ENCODE assay signal across 8 cellular contexts in the genomic region with DNA sequence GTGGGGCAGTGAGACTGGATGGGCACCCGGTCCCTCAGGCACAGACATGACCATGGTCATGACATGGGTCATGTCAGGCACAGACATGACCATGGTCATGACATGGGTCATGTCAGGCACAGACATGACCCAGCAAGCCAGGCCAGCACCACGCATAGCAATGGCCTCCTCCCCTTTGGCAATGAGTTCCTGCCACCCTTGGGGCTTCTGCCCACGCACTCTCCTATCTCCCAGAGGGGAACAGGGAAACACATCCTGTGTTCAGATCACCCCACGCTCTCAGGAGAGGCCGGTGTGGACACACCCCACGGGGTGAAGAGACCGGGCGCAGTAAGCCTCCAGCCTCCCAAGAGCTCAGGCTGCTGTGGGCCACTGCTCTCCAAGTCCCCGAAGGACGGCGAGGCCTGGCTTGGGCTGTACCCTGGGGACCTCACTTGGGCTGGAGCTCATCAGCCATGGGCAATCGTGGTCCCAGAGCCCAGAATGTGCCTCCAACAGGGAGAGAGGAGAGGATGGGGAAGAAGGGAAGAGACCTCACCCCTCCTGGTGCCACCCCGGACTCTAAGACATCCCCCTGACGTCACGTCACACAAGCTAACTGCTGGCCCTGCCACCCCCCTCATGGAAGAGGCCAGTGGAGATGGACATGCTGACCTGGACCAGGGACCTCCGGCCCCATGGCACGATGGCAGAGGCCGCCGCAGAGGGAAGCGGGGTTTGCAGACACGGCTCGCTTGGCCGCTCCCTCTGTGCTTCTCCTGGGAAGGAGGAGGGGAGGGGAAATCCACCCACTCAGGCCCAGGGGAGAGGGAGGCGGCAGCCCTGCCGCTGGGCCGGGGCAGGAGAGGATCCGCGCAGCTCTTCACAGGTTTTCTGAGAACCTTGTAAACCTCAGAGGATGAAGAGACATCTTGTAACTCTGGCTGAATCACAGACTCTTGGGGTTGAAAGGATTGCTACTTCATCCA.
DNase-seq lines count a peak whose midpoint lies in the region; ATAC-seq, FAIRE-seq and TF ChIP-seq lines count a peak whose summit lies in the region.

No MANE protein-coding gene starts in this region.

- H3K27ac ChIP-seq in right lobe of liver (peak overlapping the region in 1 of 3 donors; percentile 38), HepG2 (ENCODE audit: extremely low read length, insufficient read depth, low read length) (no peak overlapping the region)

- in situ Hi-C loops in HepG2 (cut with HindIII; ENCODE audit: extremely low pct_ligation_motif_present, low pct_unique_long_range_greater_than_20kb) = no loop called here

- no peaks in the 10 kb centered on the region for H3K27me3 ChIP-seq in right lobe of liver
- H3K27me3 ChIP-seq in HepG2 (ENCODE audit: control insufficient read depth in 1 of 2, insufficient read depth in 2 of 2, low read length in 2 of 2) = no peaks in the 10 kb centered on the region
- H3K27me3 ChIP-seq in mononuclear cell (ENCODE audit: insufficient read depth, low read length) = no peaks in the 10 kb centered on the region

- peak overlapping the region in 1 of 3 donors; percentile 21 for H3K4me3 ChIP-seq in right lobe of liver
- no peak overlapping the region for H3K4me3 ChIP-seq in HepG2 (replicated peaks in 1 of 3; ENCODE audit: insufficient read depth in 1 of 3, low read depth in 2 of 3, low read length in 3 of 3)
- peak overlapping the region; percentile 58 for H3K4me3 ChIP-seq in mononuclear cell (ENCODE audit: low read length)

- H3K4me1 ChIP-seq in right lobe of liver (no peaks in the 10 kb centered on the region), HepG2 (ENCODE audit: insufficient read depth, low read length) (no peaks in the 10 kb centered on the region), mononuclear cell (ENCODE audit: insufficient read depth, low read length) (peaks cover 68% of the 10 kb centered on the region)

- H3K9ac ChIP-seq in HepG2 (ENCODE audit: insufficient read depth, low read depth, low read length) = no peak overlapping the region

- no TSS peak for BruUV-seq in HepG2 (replicated peaks; lab: Mats Ljungman, UMichigan)

- FAIRE-seq in HepG2 (lab: Jason Lieb, UNC) = no peak

- no peak for TF ChIP-seq EP300 in HepG2 (IDR thresholded peaks at IDR 0.05; ENCODE audit: low read depth in 2 of 2, low read length in 2 of 2)
- no peak for TF ChIP-seq EP300 in HepG2 (CRISPR knock-in tag; IDR thresholded peaks at IDR 0.05; ENCODE audit: borderline replicate concordance)

- intact Hi-C loops in right lobe of liver (cut with DNase I) = no loop called here
- intact Hi-C loops in HepG2 (cut with micrococcal nuclease; ENCODE audit: unreplicated experiment) = no loop called here

- no peak overlapping the region for H2AFZ ChIP-seq in HepG2 (ENCODE audit: low read length)

- no peaks in the 10 kb centered on the region for H3K9me3 ChIP-seq in right lobe of liver
- H3K9me3 ChIP-seq in HepG2 (ENCODE audit: low read length) = no peaks in the 10 kb centered on the region
- H3K9me3 ChIP-seq in mononuclear cell (ENCODE audit: low read depth, low read length) = no peaks in the 10 kb centered on the region

- TF ChIP-seq CTCF in right lobe of liver (IDR thresholded peaks at IDR 0.05) (no peak), HepG2 (CRISPR knock-in tag; IDR thresholded peaks at IDR 0.05) (no peak)

- POLR2A ChIA-PET in HepG2 (lab: Yijun Ruan, JAX) = no interaction called here

- H3K36me3 ChIP-seq in right lobe of liver = no peaks in the 10 kb centered on the region
- H3K36me3 ChIP-seq in HepG2 (replicated peaks in 1 of 2; ENCODE audit: control insufficient read depth in 1 of 2, insufficient read depth in 2 of 2, low read length in 2 of 2) = peaks cover 0 to 1% of the 10 kb centered on the region in 2 experiments; a peak in 3 of 5 replicates

- no peaks in the 10 kb centered on the region for H3K79me2 ChIP-seq in HepG2 (ENCODE audit: insufficient read depth, low read length)

- ATAC-seq in right lobe of liver (peak in 2 of 4 donors; percentile 13 to 20), HepG2 (no peak), HG03196 (IDR thresholded peaks at IDR 0.05; ENCODE audit: unreplicated experiment) (peak; percentile 17)

- TF ChIP-seq POLR2A in right lobe of liver (IDR thresholded peaks at IDR 0.05) (no peak), HepG2 (IDR thresholded peaks at IDR 0.05; ENCODE audit: insufficient read depth in 1 of 2, low read depth in 2 of 2, low read length in 2 of 2) (no peak)

- H3K4me2 ChIP-seq in HepG2 (ENCODE audit: low read depth, low read length) = no peak overlapping the region

- DNase-seq in right lobe of liver (peak in 2 of 3 donors; percentile 30 to 52), HepG2 (ENCODE audit: low spot score) (no peak), NOMO-1 treated with dmso at 0.1 percent for 144 hours (lab: John Stamatoyannopoulos, UW; ENCODE audit: unreplicated experiment) (no peak), SIG-M5 treated with dmso at 0.1 percent for 504 hours (lab: John Stamatoyannopoulos, UW; ENCODE audit: unreplicated experiment) (no peak), NOMO-1 (lab: John Stamatoyannopoulos, UW; ENCODE audit: unreplicated experiment in 2 of 2) (no peak)
- peak; percentile 62 for DNase-seq in activated T-cell treated with anti-CD3 and anti-CD28 coated beads, Interleukin-2, amount 50 U/mL, for 1 hour

- CTCF ChIA-PET in HepG2 (lab: Yijun Ruan, JAX; ENCODE audit: low intra/inter-chr PET ratio, low total read pairs) = no interaction called here

- WGBS in right lobe of liver (ENCODE audit: insufficient coverage, low coverage, low lambda C conversion rate, missing lambda C conversion rate) = 55% methylated on average over 4 of the region's 28 CpGs
- 97% methylated on average over 9 of the region's 28 CpGs for WGBS in HepG2 (ENCODE audit: low lambda C conversion rate)

- no peaks in the 10 kb centered on the region for H4K20me1 ChIP-seq in HepG2 (ENCODE audit: insufficient read depth, low read length)

- TF ChIP-seq RAD21 in HepG2 (CRISPR knock-in tag; IDR thresholded peaks at IDR 0.05) = no peak

TF ChIP-seq in HepG2, 621 proteins besides CTCF, POLR2A, EP300 and RAD21:
- TF ChIP-seq HDAC6 (IDR thresholded peaks at IDR 0.05; ENCODE audit: low read depth, low read length) (no peak), YEATS2 (CRISPR knock-in tag; IDR thresholded peaks at IDR 0.05; ENCODE audit: borderline replicate concordance) (no peak), SIX4 (CRISPR knock-in tag; IDR thresholded peaks at IDR 0.05) (no peak), KDM4B (CRISPR knock-in tag; IDR thresholded peaks at IDR 0.05) (no peak), TBL1XR1 (IDR thresholded peaks at IDR 0.05; ENCODE audit: borderline replicate concordance, low read length, partially characterized antibody) (no peak), TRIM24 (CRISPR knock-in tag; IDR thresholded peaks at IDR 0.05) (no peak), ZKSCAN5 (CRISPR knock-in tag; IDR thresholded peaks at IDR 0.05) (no peak)
- TF ChIP-seq, protein P1, sequence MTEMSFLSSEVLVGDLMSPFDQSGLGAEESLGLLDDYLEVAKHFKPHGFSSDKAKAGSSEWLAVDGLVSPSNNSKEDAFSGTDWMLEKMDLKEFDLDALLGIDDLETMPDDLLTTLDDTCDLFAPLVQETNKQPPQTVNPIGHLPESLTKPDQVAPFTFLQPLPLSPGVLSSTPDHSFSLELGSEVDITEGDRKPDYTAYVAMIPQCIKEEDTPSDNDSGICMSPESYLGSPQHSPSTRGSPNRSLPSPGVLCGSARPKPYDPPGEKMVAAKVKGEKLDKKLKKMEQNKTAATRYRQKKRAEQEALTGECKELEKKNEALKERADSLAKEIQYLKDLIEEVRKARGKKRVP (CRISPR knock-in tag; IDR thresholded peaks at IDR 0.05) = no peak
- TF ChIP-seq, protein P2, sequence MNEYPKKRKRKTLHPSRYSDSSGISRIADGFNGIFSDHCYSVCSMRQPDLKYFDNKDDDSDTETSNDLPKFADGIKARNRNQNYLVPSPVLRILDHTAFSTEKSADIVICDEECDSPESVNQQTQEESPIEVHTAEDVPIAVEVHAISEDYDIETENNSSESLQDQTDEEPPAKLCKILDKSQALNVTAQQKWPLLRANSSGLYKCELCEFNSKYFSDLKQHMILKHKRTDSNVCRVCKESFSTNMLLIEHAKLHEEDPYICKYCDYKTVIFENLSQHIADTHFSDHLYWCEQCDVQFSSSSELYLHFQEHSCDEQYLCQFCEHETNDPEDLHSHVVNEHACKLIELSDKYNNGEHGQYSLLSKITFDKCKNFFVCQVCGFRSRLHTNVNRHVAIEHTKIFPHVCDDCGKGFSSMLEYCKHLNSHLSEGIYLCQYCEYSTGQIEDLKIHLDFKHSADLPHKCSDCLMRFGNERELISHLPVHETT (CRISPR knock-in tag; conservative IDR thresholded peaks at IDR 0.05) = no peak
- TF ChIP-seq, protein P3, sequence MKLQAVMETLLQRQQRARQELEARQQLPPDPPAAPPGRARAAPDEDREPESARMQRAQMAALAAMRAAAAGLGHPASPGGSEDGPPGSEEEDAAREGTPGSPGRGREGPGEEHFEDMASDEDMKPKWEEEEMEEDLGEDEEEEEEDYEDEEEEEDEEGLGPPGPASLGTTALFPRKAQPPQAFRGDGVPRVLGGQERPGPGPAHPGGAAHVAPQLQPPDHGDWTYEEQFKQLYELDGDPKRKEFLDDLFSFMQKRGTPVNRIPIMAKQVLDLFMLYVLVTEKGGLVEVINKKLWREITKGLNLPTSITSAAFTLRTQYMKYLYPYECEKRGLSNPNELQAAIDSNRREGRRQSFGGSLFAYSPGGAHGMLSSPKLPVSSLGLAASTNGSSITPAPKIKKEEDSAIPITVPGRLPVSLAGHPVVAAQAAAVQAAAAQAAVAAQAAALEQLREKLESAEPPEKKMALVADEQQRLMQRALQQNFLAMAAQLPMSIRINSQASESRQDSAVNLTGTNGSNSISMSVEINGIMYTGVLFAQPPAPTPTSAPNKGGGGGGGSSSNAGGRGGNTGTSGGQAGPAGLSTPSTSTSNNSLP (IDR thresholded peaks at IDR 0.05; ENCODE audit: low read depth, low read length) = no peak
- TF ChIP-seq, protein P4, sequence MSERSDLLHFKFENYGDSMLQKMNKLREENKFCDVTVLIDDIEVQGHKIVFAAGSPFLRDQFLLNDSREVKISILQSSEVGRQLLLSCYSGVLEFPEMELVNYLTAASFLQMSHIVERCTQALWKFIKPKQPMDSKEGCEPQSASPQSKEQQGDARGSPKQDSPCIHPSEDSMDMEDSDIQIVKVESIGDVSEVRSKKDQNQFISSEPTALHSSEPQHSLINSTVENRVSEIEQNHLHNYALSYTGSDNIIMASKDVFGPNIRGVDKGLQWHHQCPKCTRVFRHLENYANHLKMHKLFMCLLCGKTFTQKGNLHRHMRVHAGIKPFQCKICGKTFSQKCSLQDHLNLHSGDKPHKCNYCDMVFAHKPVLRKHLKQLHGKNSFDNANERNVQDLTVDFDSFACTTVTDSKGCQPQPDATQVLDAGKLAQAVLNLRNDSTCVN (CRISPR knock-in tag; IDR thresholded peaks at IDR 0.05; ENCODE audit: borderline replicate concordance) = no peak

Comparison
In these comparisons a context has a peak if more than half of its experiments do, and no peak if none do; other contexts are left out.
1. DNase-seq: peak in right lobe of liver (2 of 3) and activated T-cell treated with anti-CD3 and anti-CD28 coated beads, Interleukin-2, amount 50 U/mL, for 1 hour (single experiment); none in HepG2 (single experiment), NOMO-1 treated with dmso at 0.1 percent for 144 hours (single experiment), SIG-M5 treated with dmso at 0.1 percent for 504 hours (single experiment) and NOMO-1 (0 of 2).